8 cellular contexts compared by ENCODE assay signal in genomic region chr17:81295031-81295677, GRCh38. TPM values are rescaled to one million over a fixed set of nuclear protein-coding genes. Genes with fewer than 3 reads are reported as not detected.
DNase-seq lines count a peak whose midpoint lies in the region; ATAC-seq and TF ChIP-seq lines count a peak whose summit lies in the region.

Gene SLC38A10, minus strand, starts transcription at chr17:81295307. Its CDS starts 386 bp downstream, at chr17:81294921.

- H3K9me3 ChIP-seq in DND-41 (ENCODE audit: insufficient read depth, low read length, severe bottlenecking) (no peaks in the 10 kb centered on the region), RWPE2 (ENCODE audit: severe bottlenecking) (no peaks in the 10 kb centered on the region)

- ATAC-seq in DND-41 (ENCODE audit: insufficient read depth, low read depth) = peak; percentile 92
- peak; percentile 82 for ATAC-seq in GM21723 (IDR thresholded peaks at IDR 0.05; ENCODE audit: unreplicated experiment)
- ATAC-seq in RWPE2 (ENCODE audit: low read depth) = peak; percentile 80
- ATAC-seq in activated T-helper 17 cell treated with anti-CD3 and anti-CD28 coated beads, Interleukin-2, amount 50 U/mL, for 72 hours (replicated peaks) = peak; percentile 96
- peak; percentile 84 to 90 for ATAC-seq in naive thymus-derived CD8-positive, alpha-beta T cell
- peak; percentile 91 to 94 for ATAC-seq in stimulated activated naive B cell treated with anti-CD40 and anti-IgM and Interleukin-4, amounts not matched to agents 10 μg/mL and 1 μg/mL and 100 μg/mL, for 72 hours (replicated peaks)

- H3K4me1 ChIP-seq in DND-41 (ENCODE audit: insufficient read depth, low read length) (peaks cover 32% of the 10 kb centered on the region), KMS-11 (ENCODE audit: low read depth, poor library complexity, severe bottlenecking) (peaks cover 25% of the 10 kb centered on the region), RWPE2 (ENCODE audit: insufficient read depth, poor library complexity, severe bottlenecking) (peaks cover 13% of the 10 kb centered on the region)

- peak within 1 kb of the TSS; percentile 97 for H3K4me3 Mint-ChIP-seq in activated T-helper 17 cell treated with anti-CD3 and anti-CD28 coated beads, Interleukin-2, amount 50 U/mL, for 72 hours
- peak within 1 kb of the TSS; percentile 93 to 99 (median 96) for H3K4me3 Mint-ChIP-seq in naive thymus-derived CD8-positive, alpha-beta T cell
- peak within 1 kb of the TSS; percentile 90 to 99 for H3K4me3 Mint-ChIP-seq in stimulated activated naive B cell treated with anti-CD40 and anti-IgM and Interleukin-4, amounts not matched to agents 10 μg/mL and 1 μg/mL and 100 μg/mL, for 72 hours

- H3K27me3 ChIP-seq in DND-41 (ENCODE audit: insufficient read depth, low read length, poor library complexity) (no peaks in the 10 kb centered on the region), KMS-11 (ENCODE audit: insufficient read depth, low read depth) (peaks cover 31% of the 10 kb centered on the region), RWPE2 (ENCODE audit: insufficient read depth, poor library complexity, severe bottlenecking) (no peaks in the 10 kb centered on the region)

- peak within 1 kb of the TSS; percentile 97 for H3K27ac Mint-ChIP-seq in activated T-helper 17 cell treated with anti-CD3 and anti-CD28 coated beads, Interleukin-2, amount 50 U/mL, for 72 hours
- peak within 1 kb of the TSS; percentile 92 to 99 (median 97) for H3K27ac Mint-ChIP-seq in naive thymus-derived CD8-positive, alpha-beta T cell
- peak within 1 kb of the TSS; percentile 99 for H3K27ac Mint-ChIP-seq in stimulated activated naive B cell treated with anti-CD40 and anti-IgM and Interleukin-4, amounts not matched to agents 10 μg/mL and 1 μg/mL and 100 μg/mL, for 72 hours

- H3K36me3 Mint-ChIP-seq in activated T-helper 17 cell treated with anti-CD3 and anti-CD28 coated beads, Interleukin-2, amount 50 U/mL, for 72 hours (ENCODE audit: low read depth) = peaks cover 21% of the 10 kb centered on the region
- peaks cover 0 to 6% (median 1%) of the 10 kb centered on the region in 3 donors for H3K36me3 Mint-ChIP-seq in naive thymus-derived CD8-positive, alpha-beta T cell
- peaks cover 12% of the 10 kb centered on the region in 2 donors for H3K36me3 Mint-ChIP-seq in stimulated activated naive B cell treated with anti-CD40 and anti-IgM and Interleukin-4, amounts not matched to agents 10 μg/mL and 1 μg/mL and 100 μg/mL, for 72 hours

- H3K4me1 Mint-ChIP-seq in activated T-helper 17 cell treated with anti-CD3 and anti-CD28 coated beads, Interleukin-2, amount 50 U/mL, for 72 hours = peaks cover 16% of the 10 kb centered on the region
- peaks cover 16 to 48% (median 38%) of the 10 kb centered on the region in 4 donors for H3K4me1 Mint-ChIP-seq in naive thymus-derived CD8-positive, alpha-beta T cell
- peaks cover 25 to 46% of the 10 kb centered on the region in 2 donors for H3K4me1 Mint-ChIP-seq in stimulated activated naive B cell treated with anti-CD40 and anti-IgM and Interleukin-4, amounts not matched to agents 10 μg/mL and 1 μg/mL and 100 μg/mL, for 72 hours

- H3K9ac ChIP-seq in DND-41 (ENCODE audit: low read depth, low read length) (peak within 1 kb of the TSS; percentile 95), KMS-11 (peak within 1 kb of the TSS; percentile 80)

- H3K27ac ChIP-seq in DND-41 (ENCODE audit: low read length) (peak within 1 kb of the TSS; percentile 88), KMS-11 (peak within 1 kb of the TSS; percentile 40), RWPE2 (ENCODE audit: poor library complexity, severe bottlenecking) (peak within 1 kb of the TSS; percentile 61)

- POLR2A ChIA-PET in naive thymus-derived CD8-positive, alpha-beta T cell (lab: Charles Lee) = interaction anchor here (1.1 to 3.4 kb wide), 7 partner anchors 10 to 217 kb away, joined by 3 to 22 read pairs (median 8); partner anchors contain the start of genes ACTG1, NDUFAF8 and TEPSIN

- peak; percentile 90 for DNase-seq in DND-41
- peak; percentile 87 for DNase-seq in RWPE2 (ENCODE audit: low spot score)
- peak; percentile 75 for DNase-seq in fibroblast of gingiva (ENCODE audit: low read depth)
- peak; percentile 81 to 93 (median 86) for DNase-seq in naive thymus-derived CD8-positive, alpha-beta T cell
- DNase-seq in stimulated activated naive B cell treated with anti-CD40 and anti-IgM and Interleukin-4, amounts not matched to agents 10 μg/mL and 1 μg/mL and 100 μg/mL, for 72 hours = peak; percentile 86

- H2AFZ ChIP-seq in DND-41 (ENCODE audit: low read depth, low read length) (peak within 1 kb of the TSS; percentile 96), KMS-11 (ENCODE audit: low read depth) (peak within 1 kb of the TSS; percentile 90)

- H3K4me2 ChIP-seq in DND-41 (ENCODE audit: insufficient read depth, low read length) (peak within 1 kb of the TSS; percentile 95), KMS-11 (peak within 1 kb of the TSS; percentile 74)

- H3K36me3 ChIP-seq in DND-41 (ENCODE audit: insufficient read depth, low read length) (peaks cover 6% of the 10 kb centered on the region), KMS-11 (ENCODE audit: insufficient read depth) (no peaks in the 10 kb centered on the region), RWPE2 (ENCODE audit: low read depth) (peaks cover 9% of the 10 kb centered on the region)

- no peaks in the 10 kb centered on the region for H3K9me3 Mint-ChIP-seq in activated T-helper 17 cell treated with anti-CD3 and anti-CD28 coated beads, Interleukin-2, amount 50 U/mL, for 72 hours
- no peaks in the 10 kb centered on the region for H3K9me3 Mint-ChIP-seq in naive thymus-derived CD8-positive, alpha-beta T cell
- no peaks in the 10 kb centered on the region for H3K9me3 Mint-ChIP-seq in stimulated activated naive B cell treated with anti-CD40 and anti-IgM and Interleukin-4, amounts not matched to agents 10 μg/mL and 1 μg/mL and 100 μg/mL, for 72 hours

- H3K27me3 Mint-ChIP-seq in activated T-helper 17 cell treated with anti-CD3 and anti-CD28 coated beads, Interleukin-2, amount 50 U/mL, for 72 hours = no peaks in the 10 kb centered on the region
- no peaks in the 10 kb centered on the region for H3K27me3 Mint-ChIP-seq in naive thymus-derived CD8-positive, alpha-beta T cell
- no peaks in the 10 kb centered on the region for H3K27me3 Mint-ChIP-seq in stimulated activated naive B cell treated with anti-CD40 and anti-IgM and Interleukin-4, amounts not matched to agents 10 μg/mL and 1 μg/mL and 100 μg/mL, for 72 hours

- H4K20me1 ChIP-seq in DND-41 (ENCODE audit: insufficient read depth, low read length) (peaks cover 10% of the 10 kb centered on the region), KMS-11 (ENCODE audit: insufficient read depth) (no peaks in the 10 kb centered on the region)

- peak; percentile 21 for TF ChIP-seq CTCF in DND-41 (IDR thresholded peaks at IDR 0.05; ENCODE audit: borderline replicate concordance, extremely low read depth, low read length, poor library complexity, severe bottlenecking)
- TF ChIP-seq CTCF in KMS-11 (conservative IDR thresholded peaks at IDR 0.05; ENCODE audit: low read depth, low read length) = no peak
- TF ChIP-seq CTCF in RWPE2 (IDR thresholded peaks at IDR 0.05; ENCODE audit: poor library complexity, severe bottlenecking) = no peak

- H3K79me2 ChIP-seq in DND-41 (ENCODE audit: insufficient read depth, low read length) = peaks cover 50% of the 10 kb centered on the region
- peaks cover 17% of the 10 kb centered on the region for H3K79me2 ChIP-seq in KMS-11 (ENCODE audit: insufficient read depth, low read depth)

- peak within 1 kb of the TSS; percentile 91 to 93 for H3K4me3 ChIP-seq in DND-41 (ENCODE audit: low read depth in 1 of 2, low read length in 2 of 2)
- H3K4me3 ChIP-seq in KMS-11 (IDR thresholded peaks at IDR 0.05; ENCODE audit: insufficient read depth, low read depth, low read length) = no peak within 1 kb of the TSS
- H3K4me3 ChIP-seq in RWPE2 (ENCODE audit: severe bottlenecking) = peak within 1 kb of the TSS; percentile 86

RNA-seq across cellular contexts. Expression of gene SLC38A10, which starts in this region (rescaled TPM):
- 10 to 100 TPM; 58.4 to 71.2 TPM for total RNA-seq in activated T-helper 17 cell treated with anti-CD3 and anti-CD28 coated beads, Interleukin-2, amount 50 U/mL, for 72 hours
- 10 to 100 TPM; 59.3 to 60.9 TPM for total RNA-seq in naive thymus-derived CD8-positive, alpha-beta T cell
- 10 to 100 TPM; 32.6 to 53.8 (median 39.7) TPM for polyA plus RNA-seq in naive thymus-derived CD8-positive, alpha-beta T cell
